ENCODE assay signal across 29 cellular contexts in genomic region chr11:121754603-121755002, GRCh38.
DNase-seq lines count a peak whose midpoint lies in the region; ATAC-seq, FAIRE-seq and TF ChIP-seq lines count a peak whose summit lies in the region.
"Had no signal": no experiment of that assay in that cellular context is flagged by ENCODE, and none has a peak within 500 bp of the region (broad histone marks: within the 10 kb centered on the region; RNA-seq: fewer than 3 reads in every experiment).

No MANE protein-coding gene starts in this region.

- H3K27me3 ChIP-seq in sigmoid colon: no peaks in the 10 kb centered on the region
- H3K27me3 ChIP-seq: adrenal gland, foreskin keratinocyte, spleen had no signal

- no peaks in the 10 kb centered on the region for H3K27me3 Mint-ChIP-seq in brain
- H3K27me3 Mint-ChIP-seq: stimulated activated memory B cell treated with anti-CD40 and anti-IgM and Interleukin-4, amounts not matched to agents 10 μg/mL and 1 μg/mL and 100 μg/mL, for 72 hours; T-helper 17 cell had no signal

- intact Hi-C loops in kidney (cut with DNase I): no loop called here
- intact Hi-C loops in sigmoid colon (cut with DNase I): no loop called here

- no peak overlapping the region for H3K4me3 Mint-ChIP-seq in brain
- H3K4me3 Mint-ChIP-seq: activated T-cell treated with anti-CD3 and anti-CD28 coated beads, Interleukin-2, amount 50 U/mL, for 4 hours; stimulated activated memory B cell treated with anti-CD40 and anti-IgM and Interleukin-4, amounts not matched to agents 10 μg/mL and 1 μg/mL and 100 μg/mL, for 72 hours; T-helper 17 cell had no signal

- H3K27ac ChIP-seq in kidney (ENCODE audit: low read depth in 2 of 2, low read length in 2 of 2) (peak overlapping the region in 1 of 2 donors; percentile 61), sigmoid colon (no peak overlapping the region)
- H3K27ac ChIP-seq: C4-2B, foreskin keratinocyte, prostate gland, SK-N-MC had no signal

- H3K9me3 ChIP-seq in kidney (ENCODE audit: control insufficient read depth in 1 of 2, low read length in 2 of 2) (no peaks in the 10 kb centered on the region), sigmoid colon (no peaks in the 10 kb centered on the region)
- H3K9me3 ChIP-seq: adrenal gland, left ventricle myocardium inferior, prostate gland, spleen had no signal

- H3K4me1 ChIP-seq in kidney (ENCODE audit: control insufficient read depth in 1 of 2, insufficient read depth in 1 of 2, low read depth in 1 of 2, low read length in 2 of 2): peaks cover 0 to 2% of the 10 kb centered on the region in 2 donors
- peaks cover 0 to 8% (median 3%) of the 10 kb centered on the region in 4 donors for H3K4me1 ChIP-seq in sigmoid colon
- H3K4me1 ChIP-seq: adrenal gland, foreskin keratinocyte, prostate gland, spleen had no signal

- TF ChIP-seq POLR2A in GM12892 (IDR thresholded peaks at IDR 0.05; ENCODE audit: low read depth, low read length) (no peak), sigmoid colon (IDR thresholded peaks at IDR 0.05) (no peak)

- H3K4me3 ChIP-seq in kidney (ENCODE audit: low read length in 2 of 2) (no peak overlapping the region), sigmoid colon (no peak overlapping the region)
- H3K4me3 ChIP-seq: adrenal gland, left ventricle myocardium inferior, prostate gland, SK-N-MC, spleen had no signal

- peak overlapping the region in 3 of 5 experiments; percentile 5 to 70 (median 21) for H3K27ac Mint-ChIP-seq in brain
- H3K27ac Mint-ChIP-seq: stimulated activated memory B cell treated with anti-CD40 and anti-IgM and Interleukin-4, amounts not matched to agents 10 μg/mL and 1 μg/mL and 100 μg/mL, for 72 hours; T-helper 17 cell had no signal

- ATAC-seq in HG03175 (IDR thresholded peaks at IDR 0.05; ENCODE audit: unreplicated experiment) (no peak), HG03139 (IDR thresholded peaks at IDR 0.05; ENCODE audit: unreplicated experiment) (no peak)
- ATAC-seq: activated T-cell treated with anti-CD3 and anti-CD28 coated beads, Interleukin-2, amount 50 U/mL, for 4 hours; foreskin keratinocyte; HepG2; stimulated activated memory B cell treated with anti-CD40 and anti-IgM and Interleukin-4, amounts not matched to agents 10 μg/mL and 1 μg/mL and 100 μg/mL, for 72 hours; T-helper 17 cell had no signal

- peaks cover 30% of the 10 kb centered on the region for H3K4me1 Mint-ChIP-seq in brain
- H3K4me1 Mint-ChIP-seq: stimulated activated memory B cell treated with anti-CD40 and anti-IgM and Interleukin-4, amounts not matched to agents 10 μg/mL and 1 μg/mL and 100 μg/mL, for 72 hours; T-helper 17 cell had no signal

- H3K9me3 Mint-ChIP-seq in brain: peaks cover 0 to 4% (median 0%) of the 10 kb centered on the region in 5 experiments
- H3K9me3 Mint-ChIP-seq: activated T-cell treated with anti-CD3 and anti-CD28 coated beads, Interleukin-2, amount 50 U/mL, for 4 hours; stimulated activated memory B cell treated with anti-CD40 and anti-IgM and Interleukin-4, amounts not matched to agents 10 μg/mL and 1 μg/mL and 100 μg/mL, for 72 hours had no signal

- DNase-seq in GM12892 (ENCODE audit: insufficient read length) (no peak), kidney (no peak), sigmoid colon (peak; percentile 72), DMS53 treated with DMSO at 0.1 percent for 48 hours (lab: John Stamatoyannopoulos, UW; ENCODE audit: unreplicated experiment) (no peak), middle frontal gyrus (ENCODE audit: extremely low spot score, low spot score) (no peak)
- DNase-seq: activated CD4-positive, alpha-beta T cell treated with anti-CD3 and anti-CD28 coated beads for 48 hours; activated naive CD4-positive, alpha-beta T cell; activated T-cell treated with anti-CD3 and anti-CD28 coated beads, Interleukin-2, amount 50 U/mL, for 4 hours; adrenal gland; Calu3; caudate nucleus; dermis blood vessel endothelial cell; foreskin keratinocyte; HCEC 1CT; left ventricle myocardium inferior; NCI-H1048; NCI-H2029 treated with DMSO at 0.1 percent for 48 hours; NCI-H2227 treated with DMSO at 0.1 percent for 48 hours; spleen; stimulated activated CD4-positive, alpha-beta T cell treated with anti-CD3 and anti-CD28 coated beads, Interleukin-2, amount 100 ng/mL, for 48 hours; T-helper 17 cell had no signal

- TF ChIP-seq CTCF in brain (conservative IDR thresholded peaks at IDR 0.05): no peak
- TF ChIP-seq CTCF in kidney (IDR thresholded peaks at IDR 0.05; ENCODE audit: borderline replicate concordance, extremely low read depth, insufficient read depth): no peak
- no peak for TF ChIP-seq CTCF in sigmoid colon (IDR thresholded peaks at IDR 0.05)

- no peak for TF ChIP-seq EP300 in sigmoid colon (IDR thresholded peaks at IDR 0.05)

- H3K36me3 ChIP-seq in kidney (ENCODE audit: control insufficient read depth in 1 of 2, insufficient read depth in 2 of 2, low read length in 2 of 2) (no peaks in the 10 kb centered on the region), sigmoid colon (no peaks in the 10 kb centered on the region)
- H3K36me3 ChIP-seq: adrenal gland, left ventricle myocardium inferior, prostate gland, spleen had no signal

- WGBS in sigmoid colon, 2 donors: 37 to 74% methylated on average over 2 of the region's 2 CpGs

- no peak overlapping the region for H3K9ac ChIP-seq in kidney (ENCODE audit: low read length in 2 of 2)

- no peaks in the 10 kb centered on the region for H3K36me3 Mint-ChIP-seq in brain
- H3K36me3 Mint-ChIP-seq: stimulated activated memory B cell treated with anti-CD40 and anti-IgM and Interleukin-4, amounts not matched to agents 10 μg/mL and 1 μg/mL and 100 μg/mL, for 72 hours had no signal

- FAIRE-seq in GM12892 (lab: Jason Lieb, UNC) (peak; percentile 51), kidney (lab: Jason Lieb, UNC) (peak; percentile 17)
- FAIRE-seq: HepG2 had no signal
